ENCODE assay signal across 24 cellular contexts in genomic region chr20:51880188-51880587, GRCh38.
DNase-seq lines count a peak whose midpoint lies in the region; ATAC-seq, FAIRE-seq and TF ChIP-seq lines count a peak whose summit lies in the region.
"Had no signal": no experiment of that assay in that cellular context is flagged by ENCODE, and none has a peak within 500 bp of the region (broad histone marks: within the 10 kb centered on the region; RNA-seq: fewer than 3 reads in every experiment).

No MANE protein-coding gene starts in this region.

- H3K9ac ChIP-seq in K562 (ENCODE audit: insufficient read depth in 1 of 2, low read depth in 2 of 2, low read length in 2 of 2) = no peak overlapping the region
- H3K9ac ChIP-seq: BLaER1 treated with 17β-estradiol and CSF1 and Interleukin-3, amounts not matched to agents 10 nM and 100 nM had no signal

- no peak for TF ChIP-seq POLR2A in A549 (IDR thresholded peaks at IDR 0.05; ENCODE audit: low read length)
- TF ChIP-seq POLR2A in K562 (conservative IDR thresholded peaks at IDR 0.05) = no peak

- DNase-seq in A549 (ENCODE audit: low read depth in 1 of 2, low spot score in 1 of 2) (no peak), K562 (ENCODE audit: extremely low read depth in 1 of 4, low spot score in 3 of 4) (no peak), D721Med (ENCODE audit: insufficient read length, low spot score) (no peak)
- DNase-seq: 8988T; AML-193; Caco-2; Calu3; CD4-positive, alpha-beta T cell; CD8-positive, alpha-beta T cell; DMS 273 treated with DMSO at 0.1 percent for 48 hours; DMS153; DMS53; DMS79; DND-41; EL; GDM1 had no signal

- FAIRE-seq in A549 (lab: Jason Lieb, UNC) = no peak
- FAIRE-seq in K562 (lab: Jason Lieb, UNC) = no peak
- FAIRE-seq in D721Med (lab: Jason Lieb, UNC) = no peak
- FAIRE-seq: A204.1, GM12878, GM12892, GM18507 had no signal

- H3K4me2 ChIP-seq in A549 = no peak overlapping the region
- no peak overlapping the region for H3K4me2 ChIP-seq in K562 (ENCODE audit: insufficient read depth, low read length)
- H3K4me2 ChIP-seq: BLaER1 treated with 17β-estradiol and CSF1 and Interleukin-3, amounts not matched to agents 10 nM and 100 nM had no signal

- TF ChIP-seq CTCF in A549 (IDR thresholded peaks at IDR 0.05) = no peak
- no peak for TF ChIP-seq CTCF in HEK293 (tag by site-specific recombination; IDR thresholded peaks at IDR 0.05)
- no peak for TF ChIP-seq CTCF in K562 (IDR thresholded peaks at IDR 0.05 in 2 of 3, conservative IDR thresholded peaks at IDR 0.05 in 1 of 3; ENCODE audit: insufficient read depth in 2 of 3, low read depth in 1 of 3, low read length in 3 of 3)
- no peak for TF ChIP-seq CTCF in D721Med (IDR thresholded peaks at IDR 0.05; ENCODE audit: insufficient read depth, missing control alignments)

- intact Hi-C loops in K562 (cut with micrococcal nuclease) = no loop called here

- no peak overlapping the region for H3K4me3 ChIP-seq in A549
- no peak overlapping the region for H3K4me3 ChIP-seq in HEK293 (ENCODE audit: low read depth, low read length)
- no peak overlapping the region for H3K4me3 ChIP-seq in K562
- H3K4me3 ChIP-seq: BLaER1 treated with 17β-estradiol and CSF1 and Interleukin-3, amounts not matched to agents 10 nM and 100 nM; GM12878 had no signal

- no peak overlapping the region for H3K27ac ChIP-seq in A549
- H3K27ac ChIP-seq in HEK293 (ENCODE audit: extremely low read depth, low read depth, low read length) = no peak overlapping the region
- H3K27ac ChIP-seq in K562 (ENCODE audit: extremely low read depth, low read depth, low read length) = no peak overlapping the region
- H3K27ac ChIP-seq: BLaER1 treated with 17β-estradiol and CSF1 and Interleukin-3, amounts not matched to agents 10 nM and 100 nM; C4-2B had no signal

- POLR2A ChIA-PET in A549 (lab: Yijun Ruan, JAX) = no interaction called here
- POLR2A ChIA-PET in HEK293 (lab: Yijun Ruan, JAX) = no interaction called here
- POLR2A ChIA-PET in K562 (lab: Yijun Ruan, JAX) = no interaction called here

- TF ChIP-seq RAD21 in A549 (conservative IDR thresholded peaks at IDR 0.05 in 1 of 2, IDR thresholded peaks at IDR 0.05 in 1 of 2) (no peak), K562 (CRISPR knock-in tag; conservative IDR thresholded peaks at IDR 0.05 in 1 of 2, IDR thresholded peaks at IDR 0.05 in 1 of 2) (no peak)

- no peaks in the 10 kb centered on the region for H3K79me2 ChIP-seq in K562 (ENCODE audit: control insufficient read depth, insufficient read depth, low read length)

- H4K20me1 ChIP-seq in K562 (replicated peaks; ENCODE audit: control insufficient read depth, insufficient read depth, low read length) = no peaks in the 10 kb centered on the region
- H4K20me1 ChIP-seq: BLaER1 treated with 17β-estradiol and CSF1 and Interleukin-3, amounts not matched to agents 10 nM and 100 nM had no signal

- H3K36me3 ChIP-seq in HEK293 (ENCODE audit: control insufficient read depth in 2 of 2, insufficient read depth in 1 of 2, low read length in 2 of 2) (no peaks in the 10 kb centered on the region), K562 (ENCODE audit: control insufficient read depth, insufficient read depth, low read length) (no peaks in the 10 kb centered on the region)
- H3K36me3 ChIP-seq: BLaER1 treated with 17β-estradiol and CSF1 and Interleukin-3, amounts not matched to agents 10 nM and 100 nM had no signal

- 85% methylated on average over 4 of the region's 4 CpGs for WGBS in A549 (ENCODE audit: missing lambda C conversion rate)
- WGBS in K562 (ENCODE audit: insufficient coverage, low coverage, missing lambda C conversion rate) = 0% methylated on average over 4 of the region's 4 CpGs

- H2AFZ ChIP-seq in K562 (ENCODE audit: low read depth, low read length) = no peak overlapping the region

- H3K27me3 ChIP-seq in K562 (ENCODE audit: control insufficient read depth in 2 of 2, insufficient read depth in 2 of 2, low read length in 2 of 2) = peaks cover 4 to 7% of the 10 kb centered on the region in 2 experiments; a peak in 4 of 5 replicates
- H3K27me3 ChIP-seq: BLaER1 treated with 17β-estradiol and CSF1 and Interleukin-3, amounts not matched to agents 10 nM and 100 nM had no signal

- no peak for ATAC-seq in A549
- ATAC-seq in K562 = no peak
- no peak for ATAC-seq in GM21381 (IDR thresholded peaks at IDR 0.05; ENCODE audit: unreplicated experiment)
- ATAC-seq: CD8-positive, alpha-beta T cell; GM12878 had no signal

- in situ Hi-C loops in K562 (cut with MboI) = no loop called here

- H3K4me1 ChIP-seq in A549 (no peaks in the 10 kb centered on the region), HEK293 (ENCODE audit: control insufficient read depth, insufficient read depth, low read length) (peaks cover 8% of the 10 kb centered on the region; the same call in 1 of the 2 replicates), K562 (replicated peaks in 1 of 2; ENCODE audit: control insufficient read depth in 2 of 2, insufficient read depth in 2 of 2, low read length in 2 of 2) (no peaks in the 10 kb centered on the region)
- H3K4me1 ChIP-seq: Caco-2 had no signal

- H3K9me3 ChIP-seq in A549 (no peaks in the 10 kb centered on the region), HEK293 (ENCODE audit: control insufficient read depth, insufficient read depth, low read depth, low read length) (no peaks in the 10 kb centered on the region), K562 (replicated peaks; ENCODE audit: control insufficient read depth, insufficient read depth, low read depth, low read length) (no peaks in the 10 kb centered on the region)
- H3K9me3 ChIP-seq: BLaER1 treated with 17β-estradiol and CSF1 and Interleukin-3, amounts not matched to agents 10 nM and 100 nM; Caco-2 had no signal

- no TSS peak for BruUV-seq in K562 (replicated peaks; lab: Mats Ljungman, UMichigan)

- CTCF ChIA-PET in A549 (lab: Yijun Ruan, JAX) (interaction anchor here (1.5 kb wide), 1 partner anchor 80 kb away, joined by 6 read pairs; no protein-coding TSS in a partner anchor), HEK293 (lab: Yijun Ruan, JAX) (interaction anchor here (0.5 to 0.6 kb wide), 2 partner anchors 86 to 552 kb away, joined by 3 read pairs; no protein-coding TSS in a partner anchor), K562 (lab: Yijun Ruan, JAX; ENCODE audit: low intra/inter-chr PET ratio) (no interaction called here)

- TF ChIP-seq EP300 in A549 (IDR thresholded peaks at IDR 0.05) = no peak
- TF ChIP-seq EP300 in K562 (IDR thresholded peaks at IDR 0.05; ENCODE audit: low read length) = no peak

- no peaks in the 10 kb centered on the region for H3K9me1 ChIP-seq in K562 (ENCODE audit: control insufficient read depth, insufficient read depth, low read length)

TF ChIP-seq in A549, 52 proteins besides CTCF, POLR2A, EP300 and RAD21:
- TF ChIP-seq ZFP36 (IDR thresholded peaks at IDR 0.05; ENCODE audit: borderline replicate concordance, partially characterized antibody) = peak; percentile 14
- TF ChIP-seq CBX8 (IDR thresholded peaks at IDR 0.05) = no peak

TF ChIP-seq in HEK293, 187 proteins besides CTCF, POLR2A, EP300 and RAD21:
- TF ChIP-seq ZNF138 (tag by site-specific recombination; IDR thresholded peaks at IDR 0.05; ENCODE audit: borderline replicate concordance) (no peak), ZNF768 (tag by site-specific recombination; IDR thresholded peaks at IDR 0.05) (peak; percentile 65; the same call in 1 of the 2 replicates), BCL11B (tag by site-specific recombination; IDR thresholded peaks at IDR 0.05; ENCODE audit: low read depth) (no peak), ZNF146 (tag by site-specific recombination; IDR thresholded peaks at IDR 0.05) (no peak), ZNF664 (tag by site-specific recombination; IDR thresholded peaks at IDR 0.05) (no peak)
- TF ChIP-seq, protein P1, sequence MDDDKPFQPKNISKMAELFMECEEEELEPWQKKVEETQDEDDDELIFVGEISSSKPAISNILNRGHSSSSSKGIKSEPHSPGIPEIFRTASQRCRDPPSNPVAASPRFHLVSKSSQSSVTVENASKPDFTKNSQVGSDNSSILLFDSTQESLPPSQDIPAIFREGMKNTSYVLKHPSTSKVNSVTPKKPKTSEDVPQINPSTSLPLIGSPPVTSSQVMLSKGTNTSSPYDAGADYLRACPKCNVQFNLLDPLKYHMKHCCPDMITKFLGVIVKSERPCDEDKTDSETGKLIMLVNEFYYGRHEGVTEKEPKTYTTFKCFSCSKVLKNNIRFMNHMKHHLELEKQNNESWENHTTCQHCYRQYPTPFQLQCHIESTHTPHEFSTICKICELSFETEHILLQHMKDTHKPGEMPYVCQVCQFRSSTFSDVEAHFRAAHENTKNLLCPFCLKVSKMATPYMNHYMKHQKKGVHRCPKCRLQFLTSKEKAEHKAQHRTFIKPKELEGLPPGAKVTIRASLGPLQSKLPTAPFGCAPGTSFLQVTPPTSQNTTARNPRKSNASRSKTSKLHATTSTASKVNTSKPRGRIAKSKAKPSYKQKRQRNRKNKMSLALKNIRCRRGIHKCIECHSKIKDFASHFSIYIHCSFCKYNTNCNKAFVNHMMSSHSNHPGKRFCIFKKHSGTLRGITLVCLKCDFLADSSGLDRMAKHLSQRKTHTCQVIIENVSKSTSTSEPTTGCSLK (tag by site-specific recombination; IDR thresholded peaks at IDR 0.05) = no peak

TF ChIP-seq in K562, 482 proteins besides CTCF, POLR2A, EP300 and RAD21 (continues in another document):
- TF ChIP-seq ATF4 (CRISPR knock-in tag; IDR thresholded peaks at IDR 0.05) = no peak
- no peak for TF ChIP-seq TBP (optimal IDR thresholded peaks at IDR 0.05; ENCODE audit: low read depth, low read length)
- no peak for TF ChIP-seq PURB (CRISPR knock-in tag; IDR thresholded peaks at IDR 0.05; ENCODE audit: low read depth)
- TF ChIP-seq ZNF395 (CRISPR knock-in tag; IDR thresholded peaks at IDR 0.05) = no peak
- no peak for TF ChIP-seq ZNF551 (CRISPR knock-in tag; IDR thresholded peaks at IDR 0.05)
- TF ChIP-seq ZFP36 (IDR thresholded peaks at IDR 0.05; ENCODE audit: low read depth, low read length, partially characterized antibody) = peak; percentile 34
